Comparison of ENCODE assay signal across 17 cellular contexts in genomic region chr12:117832459-117833457, GRCh38.
DNase-seq lines count a peak whose midpoint lies in the region; ATAC-seq, FAIRE-seq and TF ChIP-seq lines count a peak whose summit lies in the region.
"Had no signal": no experiment of that assay in that cellular context is flagged by ENCODE, and none has a peak within 500 bp of the region (broad histone marks: within the 10 kb centered on the region; RNA-seq: fewer than 3 reads in every experiment).

No MANE protein-coding gene starts in this region.

- POLR2A ChIA-PET in endothelial cell of umbilical vein (lab: Charles Lee), result interaction anchor here (0.7 kb wide), 1 partner anchor 8 kb away, joined by 3 read pairs; no protein-coding TSS in a partner anchor

- no peaks in the 10 kb centered on the region for H3K9me1 ChIP-seq in endothelial cell of umbilical vein (replicated peaks; ENCODE audit: control insufficient read depth, extremely low read depth, insufficient read depth, low read length)

- DNase-seq in Daoy (ENCODE audit: low read depth) (peak; percentile 62), LoVo (ENCODE audit: low spot score) (peak; percentile 18), endothelial cell of umbilical vein (ENCODE audit: low read depth, low spot score) (no peak), renal cortical epithelial cell (ENCODE audit: low read depth) (peak; percentile 88), COLO668 (lab: John Stamatoyannopoulos, UW; ENCODE audit: unreplicated experiment) (no peak), upper lobe of left lung (no peak), activated gamma-delta T cell treated with Interleukin-2 at 50 U/mL for 16 hours (no peak)
- DNase-seq: activated effector memory CD4-positive, alpha-beta T cell treated with anti-CD3 and anti-CD28 coated beads, Interleukin-2, amount 50 U/mL, for 16 hours; amygdala; DMS79 treated with DMSO at 0.1 percent for 48 hours; foreskin melanocyte; NCI-H2081 treated with DMSO at 0.1 percent for 48 hours; NCI-H524; spleen; T1000 had no signal

- ATAC-seq in upper lobe of left lung (ENCODE audit: low FRiP score in 2 of 2) (no peak), GM19452 (IDR thresholded peaks at IDR 0.05; ENCODE audit: unreplicated experiment) (no peak)

- H4K20me1 ChIP-seq in endothelial cell of umbilical vein (replicated peaks; ENCODE audit: control insufficient read depth, extremely low read depth, insufficient read depth, low read length), result no peaks in the 10 kb centered on the region

- H3K9me3 ChIP-seq in endothelial cell of umbilical vein (replicated peaks; ENCODE audit: control insufficient read depth, insufficient read depth, low read length), result no peaks in the 10 kb centered on the region
- peaks cover 5 to 17% (median 12%) of the 10 kb centered on the region in 4 donors for H3K9me3 ChIP-seq in upper lobe of left lung

- no peak overlapping the region for H3K4me3 ChIP-seq in endothelial cell of umbilical vein (replicated peaks in 1 of 3; ENCODE audit: insufficient read depth in 1 of 3, low read depth in 1 of 3, low read length in 3 of 3)
- no peak overlapping the region for H3K4me3 ChIP-seq in upper lobe of left lung
- H3K4me3 ChIP-seq: spleen had no signal

- no peak for TF ChIP-seq EP300 in upper lobe of left lung (IDR thresholded peaks at IDR 0.05)

- BruUV-seq in endothelial cell of umbilical vein (replicated peaks; lab: Mats Ljungman, UMichigan), result no TSS peak

- H3K4me1 ChIP-seq in endothelial cell of umbilical vein (ENCODE audit: control insufficient read depth, extremely low read depth, insufficient read depth, low read length) (peaks cover 5% of the 10 kb centered on the region), upper lobe of left lung (peaks cover 0 to 5% (median 4%) of the 10 kb centered on the region in 4 donors)

- H3K27ac ChIP-seq in endothelial cell of umbilical vein (ENCODE audit: insufficient read depth, low read depth, low read length) (no peak overlapping the region), upper lobe of left lung (no peak overlapping the region)
- H3K27ac ChIP-seq: C4-2B, spleen had no signal

- no peak overlapping the region for H3K9ac ChIP-seq in endothelial cell of umbilical vein (replicated peaks; ENCODE audit: extremely low read depth, insufficient read depth, low read length)

- no peak for FAIRE-seq in endothelial cell of umbilical vein (lab: Jason Lieb, UNC)

- TF ChIP-seq CTCF in endothelial cell of umbilical vein (IDR thresholded peaks at IDR 0.05; ENCODE audit: extremely low read depth in 1 of 2, insufficient read depth in 1 of 2, low read depth in 1 of 2, low read length in 2 of 2), result no peak
- no peak for TF ChIP-seq CTCF in upper lobe of left lung (IDR thresholded peaks at IDR 0.05)

- intact Hi-C loops in endothelial cell of umbilical vein (cut with micrococcal nuclease), result loop anchor here (10.0 kb wide), 1 partner anchor 358 kb away; no protein-coding TSS in a partner anchor

- dilution Hi-C loops in endothelial cell of umbilical vein (cut with MboI; ENCODE audit: extremely low pct_ligation_motif_present, low sequenced_read_pairs), result loop anchor here (25.0 kb wide), 2 partner anchors 220 to 470 kb away; partner anchors contain the start of gene NOS1

- CTCF ChIA-PET in endothelial cell of umbilical vein (lab: Charles Lee), result interaction anchor here (0.7 to 12.4 kb wide), 5 partner anchors 21 to 596 kb away, joined by 3 to 530 read pairs (median 4); no protein-coding TSS in a partner anchor

- H3K79me2 ChIP-seq in endothelial cell of umbilical vein (ENCODE audit: control insufficient read depth, insufficient read depth, low read length), result no peaks in the 10 kb centered on the region

- H3K36me3 ChIP-seq in endothelial cell of umbilical vein (ENCODE audit: control insufficient read depth in 2 of 2, extremely low read depth in 1 of 2, insufficient read depth in 2 of 2, low read length in 2 of 2) (no peaks in the 10 kb centered on the region), upper lobe of left lung (no peaks in the 10 kb centered on the region)
- H3K36me3 ChIP-seq: spleen had no signal

- H3K27me3 ChIP-seq in endothelial cell of umbilical vein (ENCODE audit: control insufficient read depth in 2 of 2, insufficient read depth in 2 of 2, low read length in 2 of 2) (no peaks in the 10 kb centered on the region), upper lobe of left lung (no peaks in the 10 kb centered on the region)

- H3K4me2 ChIP-seq in endothelial cell of umbilical vein (ENCODE audit: insufficient read depth, low read length), result no peak overlapping the region

- 82 to 84% methylated on average over 12 to 13 of the region's 13 CpGs for whole genome bisulfite sequencing in upper lobe of left lung, 2 donors

- H2AFZ ChIP-seq in endothelial cell of umbilical vein (ENCODE audit: low read depth, low read length), result no peak overlapping the region

- TF ChIP-seq POLR2A in endothelial cell of umbilical vein (IDR thresholded peaks at IDR 0.05; ENCODE audit: low read depth, low read length) (no peak), upper lobe of left lung (IDR thresholded peaks at IDR 0.05) (no peak)

TF ChIP-seq in endothelial cell of umbilical vein, 7 proteins besides CTCF, POLR2A, EP300 and RAD21:
- TF ChIP-seq JUN (IDR thresholded peaks at IDR 0.05; ENCODE audit: borderline replicate concordance, insufficient read depth, insufficient read length, low read depth), result no peak
- TF ChIP-seq MAX (IDR thresholded peaks at IDR 0.05; ENCODE audit: insufficient read depth, insufficient read length), result no peak
- TF ChIP-seq POLR2AphosphoS5 (IDR thresholded peaks at IDR 0.05; ENCODE audit: insufficient read depth, low read depth, low read length), result no peak
- no peak for TF ChIP-seq GATA2 (IDR thresholded peaks at IDR 0.05; ENCODE audit: insufficient read depth, insufficient read length, low read depth, low read length)
- no peak for TF ChIP-seq EZH2 (IDR thresholded peaks at IDR 0.05; ENCODE audit: borderline replicate concordance, low read depth, low read length, severe bottlenecking)
- no peak for TF ChIP-seq MYC (IDR thresholded peaks at IDR 0.05; ENCODE audit: low read depth, low read length)
- TF ChIP-seq FOS (IDR thresholded peaks at IDR 0.05; ENCODE audit: borderline replicate concordance, insufficient read depth, low read length), result peak; percentile 7

Comparison
In these comparisons a context has a peak if more than half of its experiments do, and no peak if none do; other contexts are left out.
1. DNase-seq: peak in Daoy (single experiment), LoVo (single experiment) and renal cortical epithelial cell (single experiment); none in endothelial cell of umbilical vein (single experiment), COLO668 (single experiment), upper lobe of left lung (0 of 2) and activated gamma-delta T cell treated with Interleukin-2 at 50 U/mL for 16 hours (single experiment).